Comparison of ENCODE assay signal across 17 cellular contexts in the genomic region with DNA sequence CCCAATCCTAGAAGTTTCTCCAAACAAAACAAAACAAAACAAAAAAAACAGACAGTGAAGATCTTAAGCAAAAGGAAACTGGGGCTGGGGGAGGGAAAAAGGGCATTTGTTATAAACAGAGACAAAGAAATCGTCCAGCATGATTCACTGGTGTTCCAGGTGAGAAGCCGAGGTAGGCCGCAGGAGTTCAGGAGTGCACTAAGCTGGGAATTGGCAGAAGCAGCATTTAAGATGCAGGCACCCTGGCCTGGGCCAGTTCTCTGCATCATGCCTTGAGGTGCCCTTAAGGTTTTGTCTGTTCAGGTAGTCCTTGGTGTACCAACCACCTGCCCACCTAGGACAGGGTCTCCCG. TPM values are rescaled to one million over a fixed set of nuclear protein-coding genes. Genes with fewer than 3 reads are reported as not detected.
DNase-seq lines count a peak whose midpoint lies in the region; ATAC-seq and TF ChIP-seq lines count a peak whose summit lies in the region.
"Had no signal": no experiment of that assay in that cellular context is flagged by ENCODE, and none has a peak within 500 bp of the region (broad histone marks: within the 10 kb centered on the region; RNA-seq: fewer than 3 reads in every experiment).

No MANE protein-coding gene starts in this region.

- H3K9ac ChIP-seq in endodermal cell (ENCODE audit: extremely low read depth, low read length, poor library complexity, severe bottlenecking), result no peak overlapping the region
- H3K9ac ChIP-seq: neural progenitor cell had no signal

- H3K4me3 Mint-ChIP-seq in endodermal cell (peak overlapping the region; percentile 43), neural crest cell (peak overlapping the region; percentile 41)
- H3K4me3 Mint-ChIP-seq: activated CD8-positive, alpha-beta T cell treated with anti-CD3 and anti-CD28 coated beads, Interleukin-2, amount 10 ng/mL, durations not matched to agents 7 days and 5 days; activated T-helper 1 cell treated with anti-CD3 and anti-CD28 coated beads, Interleukin-12 subunit alpha, Interleukin-12 subunit beta, Interleukin-2, Interleukin-4 antibody, amounts not matched to agents 30 ng/mL and 10 ng/mL and 1 ng/mL, durations not matched to agents 14 hours and 24 hours and 36 hours; neural progenitor cell had no signal

- H3K4me1 Mint-ChIP-seq in endodermal cell (peaks cover 57% of the 10 kb centered on the region), neural crest cell (peaks cover 18% of the 10 kb centered on the region)

- peak overlapping the region; percentile 30 for H3K27ac Mint-ChIP-seq in endodermal cell
- H3K27ac Mint-ChIP-seq in neural crest cell (ENCODE audit: unreplicated experiment), result no peak overlapping the region
- H3K27ac Mint-ChIP-seq: activated CD8-positive, alpha-beta T cell treated with anti-CD3 and anti-CD28 coated beads, Interleukin-2, amount 10 ng/mL, durations not matched to agents 7 days and 5 days; activated T-helper 1 cell treated with anti-CD3 and anti-CD28 coated beads, Interleukin-12 subunit alpha, Interleukin-12 subunit beta, Interleukin-2, Interleukin-4 antibody, amounts not matched to agents 30 ng/mL and 10 ng/mL and 1 ng/mL, durations not matched to agents 14 hours and 24 hours and 36 hours; neural progenitor cell had no signal

- TF ChIP-seq CTCF in left ventricle myocardium inferior (IDR thresholded peaks at IDR 0.05; ENCODE audit: borderline replicate concordance) (no peak), heart left ventricle (IDR thresholded peaks at IDR 0.05) (no peak), endodermal cell (conservative IDR thresholded peaks at IDR 0.05) (no peak), neural crest cell (conservative IDR thresholded peaks at IDR 0.05) (no peak), uterus (IDR thresholded peaks at IDR 0.05) (no peak)

- intact Hi-C loops in left ventricle myocardium inferior (cut with micrococcal nuclease) (no loop called here), heart left ventricle (cut with DNase I) (loop anchor here in 2 of 10 donors (5.0 to 10.0 kb wide), 2 partner anchors 502 to 665 kb away; no protein-coding TSS in a partner anchor), uterus (cut with DNase I; ENCODE audit: low total_unique reads) (no loop called here)

- H3K27me3 Mint-ChIP-seq in endodermal cell (ENCODE audit: insufficient read depth), result peaks cover 93% of the 10 kb centered on the region
- peaks cover 98% of the 10 kb centered on the region for H3K27me3 Mint-ChIP-seq in neural crest cell (ENCODE audit: low read depth)

- H3K9me3 Mint-ChIP-seq in endodermal cell (no peaks in the 10 kb centered on the region), neural crest cell (no peaks in the 10 kb centered on the region)
- H3K9me3 Mint-ChIP-seq: activated T-helper 1 cell treated with anti-CD3 and anti-CD28 coated beads, Interleukin-12 subunit alpha, Interleukin-12 subunit beta, Interleukin-2, Interleukin-4 antibody, amounts not matched to agents 30 ng/mL and 10 ng/mL and 1 ng/mL, durations not matched to agents 14 hours and 24 hours and 36 hours; neural progenitor cell had no signal

- DNase-seq in left ventricle myocardium inferior, result no peak
- DNase-seq in heart left ventricle, result no peak
- DNase-seq in endodermal cell, result no peak
- DNase-seq in neural crest cell (ENCODE audit: low read depth, low spot score), result no peak
- DNase-seq in uterus, result no peak
- DNase-seq in ureter (ENCODE audit: low spot score), result no peak
- no peak for DNase-seq in NCI-H1436 treated with DMSO at 0.1 percent for 48 hours (lab: John Stamatoyannopoulos, UW)
- DNase-seq: activated CD8-positive, alpha-beta T cell treated with anti-CD3 and anti-CD28 coated beads, Interleukin-2, amount 10 ng/mL, durations not matched to agents 7 days and 5 days; Caco-2; cortex of kidney; NCI-H1436; NCI-H446 treated with DMSO at 0.1 percent for 48 hours; stimulated activated naive CD4-positive, alpha-beta T cell had no signal

- WGBS in heart left ventricle, 4 donors, result 53 to 80% (median 68%) methylated on average over 4 of the region's 4 CpGs
- 55 to 63% methylated on average over 3 to 4 of the region's 4 CpGs for WGBS in endodermal cell (ENCODE audit: insufficient coverage in 1 of 2, insufficient read length in 1 of 2), 2 experiments

- H3K9me3 ChIP-seq in left ventricle myocardium inferior (replicated peaks) (no peaks in the 10 kb centered on the region), heart left ventricle (no peaks in the 10 kb centered on the region), endodermal cell (ENCODE audit: control insufficient read depth, low read length) (no peaks in the 10 kb centered on the region), uterus (no peaks in the 10 kb centered on the region)
- H3K9me3 ChIP-seq: Caco-2 had no signal

- peaks cover 66% of the 10 kb centered on the region for H3K4me1 ChIP-seq in left ventricle myocardium inferior
- H3K4me1 ChIP-seq in heart left ventricle, result peaks cover 0 to 53% (median 9%) of the 10 kb centered on the region in 12 donors
- H3K4me1 ChIP-seq in endodermal cell (ENCODE audit: control insufficient read depth, insufficient read depth, low read length), result peaks cover 11% of the 10 kb centered on the region
- peaks cover 0 to 4% of the 10 kb centered on the region in 2 donors for H3K4me1 ChIP-seq in uterus

- H3K4me3 ChIP-seq in left ventricle myocardium inferior, result peak overlapping the region; percentile 51
- H3K4me3 ChIP-seq in heart left ventricle, result peak overlapping the region in 2 of 12 donors; percentile 6 to 13
- H3K4me3 ChIP-seq in endodermal cell (ENCODE audit: low read length), result no peak overlapping the region
- peak overlapping the region; percentile 6 to 37 for H3K4me3 ChIP-seq in uterus
- H3K4me3 ChIP-seq: skin epidermis had no signal

- TF ChIP-seq POLR2A in heart left ventricle (IDR thresholded peaks at IDR 0.05) (no peak), uterus (IDR thresholded peaks at IDR 0.05) (no peak)

- H3K27me3 ChIP-seq in left ventricle myocardium inferior (ENCODE audit: low read depth) (peaks cover 31% of the 10 kb centered on the region), heart left ventricle (peaks cover 0 to 51% (median 3%) of the 10 kb centered on the region in 9 donors), endodermal cell (ENCODE audit: control insufficient read depth, insufficient read depth, low read length, poor library complexity, severe bottlenecking) (peaks cover 91% of the 10 kb centered on the region), uterus (no peaks in the 10 kb centered on the region)

- H3K36me3 ChIP-seq in left ventricle myocardium inferior, result peaks cover 62% of the 10 kb centered on the region
- peaks cover 0 to 64% (median 42%) of the 10 kb centered on the region in 9 donors for H3K36me3 ChIP-seq in heart left ventricle
- H3K36me3 ChIP-seq in endodermal cell (ENCODE audit: control insufficient read depth, insufficient read depth, low read length), result peaks cover 39% of the 10 kb centered on the region
- H3K36me3 ChIP-seq in uterus, result no peaks in the 10 kb centered on the region
- H3K36me3 ChIP-seq: neural progenitor cell had no signal

- H3K36me3 Mint-ChIP-seq in endodermal cell (ENCODE audit: low read depth) (peaks cover 65% of the 10 kb centered on the region), neural crest cell (ENCODE audit: low read depth) (peaks cover 3% of the 10 kb centered on the region)
- H3K36me3 Mint-ChIP-seq: neural progenitor cell had no signal

- no peak for ATAC-seq in heart left ventricle
- ATAC-seq in GM21423 (IDR thresholded peaks at IDR 0.05; ENCODE audit: unreplicated experiment), result no peak
- ATAC-seq: activated CD8-positive, alpha-beta T cell treated with anti-CD3 and anti-CD28 coated beads, Interleukin-2, amount 10 ng/mL, durations not matched to agents 7 days and 5 days had no signal

- H3K27ac ChIP-seq in left ventricle myocardium inferior (replicated peaks) (peak overlapping the region; percentile 74), heart left ventricle (peak overlapping the region in 4 of 12 donors; percentile 9 to 58 (median 34)), endodermal cell (ENCODE audit: low read depth, low read length) (no peak overlapping the region), uterus (peak overlapping the region; percentile 97 to 98)
- H3K27ac ChIP-seq: neural progenitor cell had no signal

RNA-seq across cellular contexts. Expression of a gene that starts 11.2 kb away (rescaled TPM):
- total RNA-seq in left ventricle myocardium inferior (27.2 TPM), heart left ventricle (10 to 100 TPM; 10.3 to 31.3 (median 16.2) TPM), endodermal cell (10 to 100 TPM; 80.8 to 88.1 TPM), neural crest cell (0.91 and 0.96 TPM in 2 replicates), uterus (100 to 1,000 TPM in 1 of 4 donors, 10 to 100 TPM in 3; 11.0 to 120 (median 56.3) TPM), ureter (251 TPM)
- 10 to 100 TPM; 11.4 to 11.6 TPM for polyA plus RNA-seq in heart left ventricle
- polyA plus RNA-seq in endodermal cell (2013, experiment 1 of 2), result 5.5 TPM
- 5.9 TPM for polyA plus RNA-seq in endodermal cell (2013, experiment 2 of 2)
- total RNA-seq: activated CD8-positive, alpha-beta T cell treated with anti-CD3 and anti-CD28 coated beads, Interleukin-2, amount 10 ng/mL, durations not matched to agents 7 days and 5 days; activated T-helper 1 cell treated with anti-CD3 and anti-CD28 coated beads, Interleukin-12 subunit alpha, Interleukin-12 subunit beta, Interleukin-2, Interleukin-4 antibody, amounts not matched to agents 30 ng/mL and 10 ng/mL and 1 ng/mL, durations not matched to agents 14 hours and 24 hours and 36 hours had no signal
